8 cellular contexts compared by ENCODE assay signal in the genomic region with DNA sequence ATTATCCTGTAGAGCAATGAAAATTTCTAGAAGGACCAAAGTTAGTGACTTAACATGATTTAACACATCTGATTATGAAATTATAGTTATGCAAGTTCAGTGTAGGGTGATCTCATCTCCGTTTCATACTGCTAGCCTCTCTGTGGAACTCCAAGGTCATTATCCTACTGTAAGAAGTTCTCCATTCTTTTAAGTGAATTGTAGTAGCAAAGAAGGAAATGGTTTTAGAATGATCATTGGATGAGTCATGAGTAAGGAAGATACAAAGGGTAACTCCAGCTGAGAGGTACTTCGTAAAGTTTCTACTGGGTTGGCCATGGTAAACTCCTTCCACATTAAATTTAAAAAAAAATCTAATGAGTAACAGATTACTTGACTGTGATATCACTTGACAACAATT.
DNase-seq lines count a peak whose midpoint lies in the region; ATAC-seq and TF ChIP-seq lines count a peak whose summit lies in the region.

No MANE protein-coding gene starts in this region.

- TF ChIP-seq RAD21 in Ishikawa (IDR thresholded peaks at IDR 0.05; ENCODE audit: low read depth), result no peak

- DNase-seq in AG08395 (ENCODE audit: low spot score) (peak; percentile 84), astrocyte of the hippocampus (ENCODE audit: low read depth, low spot score) (peak; percentile 49), kidney tubule cell (ENCODE audit: low spot score) (peak; percentile 97), NCI-H2081 (lab: John Stamatoyannopoulos, UW) (no peak), retina (no peak)

- ATAC-seq in GM21825 (IDR thresholded peaks at IDR 0.05; ENCODE audit: unreplicated experiment) (no peak), GM21528 (IDR thresholded peaks at IDR 0.05; ENCODE audit: low FRiP score, unreplicated experiment) (no peak)

- peak; percentile 46; the same call in 1 of the 2 replicates for TF ChIP-seq EP300 in Ishikawa (IDR thresholded peaks at IDR 0.05; ENCODE audit: borderline replicate concordance)

TF ChIP-seq in Ishikawa, 13 proteins besides CTCF, POLR2A, EP300 and RAD21:
- TF ChIP-seq NFIC (IDR thresholded peaks at IDR 0.05) (peak; percentile 10; the same call in 1 of the 2 replicates), TEAD4 (IDR thresholded peaks at IDR 0.05) (no peak), CEBPB (IDR thresholded peaks at IDR 0.05) (peak; percentile 43), TAF1 (IDR thresholded peaks at IDR 0.05; ENCODE audit: low read depth) (no peak), CREB1 (IDR thresholded peaks at IDR 0.05; ENCODE audit: low read depth) (no peak), FOXM1 (IDR thresholded peaks at IDR 0.05; ENCODE audit: borderline replicate concordance, low read depth) (no peak), YY1 (IDR thresholded peaks at IDR 0.05; ENCODE audit: low read depth) (no peak), EGR1 (IDR thresholded peaks at IDR 0.05) (no peak)
- TF ChIP-seq, protein P1, sequence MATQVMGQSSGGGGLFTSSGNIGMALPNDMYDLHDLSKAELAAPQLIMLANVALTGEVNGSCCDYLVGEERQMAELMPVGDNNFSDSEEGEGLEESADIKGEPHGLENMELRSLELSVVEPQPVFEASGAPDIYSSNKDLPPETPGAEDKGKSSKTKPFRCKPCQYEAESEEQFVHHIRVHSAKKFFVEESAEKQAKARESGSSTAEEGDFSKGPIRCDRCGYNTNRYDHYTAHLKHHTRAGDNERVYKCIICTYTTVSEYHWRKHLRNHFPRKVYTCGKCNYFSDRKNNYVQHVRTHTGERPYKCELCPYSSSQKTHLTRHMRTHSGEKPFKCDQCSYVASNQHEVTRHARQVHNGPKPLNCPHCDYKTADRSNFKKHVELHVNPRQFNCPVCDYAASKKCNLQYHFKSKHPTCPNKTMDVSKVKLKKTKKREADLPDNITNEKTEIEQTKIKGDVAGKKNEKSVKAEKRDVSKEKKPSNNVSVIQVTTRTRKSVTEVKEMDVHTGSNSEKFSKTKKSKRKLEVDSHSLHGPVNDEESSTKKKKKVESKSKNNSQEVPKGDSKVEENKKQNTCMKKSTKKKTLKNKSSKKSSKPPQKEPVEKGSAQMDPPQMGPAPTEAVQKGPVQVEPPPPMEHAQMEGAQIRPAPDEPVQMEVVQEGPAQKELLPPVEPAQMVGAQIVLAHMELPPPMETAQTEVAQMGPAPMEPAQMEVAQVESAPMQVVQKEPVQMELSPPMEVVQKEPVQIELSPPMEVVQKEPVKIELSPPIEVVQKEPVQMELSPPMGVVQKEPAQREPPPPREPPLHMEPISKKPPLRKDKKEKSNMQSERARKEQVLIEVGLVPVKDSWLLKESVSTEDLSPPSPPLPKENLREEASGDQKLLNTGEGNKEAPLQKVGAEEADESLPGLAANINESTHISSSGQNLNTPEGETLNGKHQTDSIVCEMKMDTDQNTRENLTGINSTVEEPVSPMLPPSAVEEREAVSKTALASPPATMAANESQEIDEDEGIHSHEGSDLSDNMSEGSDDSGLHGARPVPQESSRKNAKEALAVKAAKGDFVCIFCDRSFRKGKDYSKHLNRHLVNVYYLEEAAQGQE (IDR thresholded peaks at IDR 0.05; ENCODE audit: low read depth), result no peak
- TF ChIP-seq, protein P2, sequence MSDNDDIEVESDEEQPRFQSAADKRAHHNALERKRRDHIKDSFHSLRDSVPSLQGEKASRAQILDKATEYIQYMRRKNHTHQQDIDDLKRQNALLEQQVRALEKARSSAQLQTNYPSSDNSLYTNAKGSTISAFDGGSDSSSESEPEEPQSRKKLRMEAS (IDR thresholded peaks at IDR 0.05), result no peak
- TF ChIP-seq, protein P3, sequence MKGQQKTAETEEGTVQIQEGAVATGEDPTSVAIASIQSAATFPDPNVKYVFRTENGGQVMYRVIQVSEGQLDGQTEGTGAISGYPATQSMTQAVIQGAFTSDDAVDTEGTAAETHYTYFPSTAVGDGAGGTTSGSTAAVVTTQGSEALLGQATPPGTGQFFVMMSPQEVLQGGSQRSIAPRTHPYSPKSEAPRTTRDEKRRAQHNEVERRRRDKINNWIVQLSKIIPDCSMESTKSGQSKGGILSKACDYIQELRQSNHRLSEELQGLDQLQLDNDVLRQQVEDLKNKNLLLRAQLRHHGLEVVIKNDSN (IDR thresholded peaks at IDR 0.05), result no peak

Comparison
In these comparisons a context has a peak if more than half of its experiments do, and no peak if none do; other contexts are left out.
1. DNase-seq: peak in AG08395 (single experiment), astrocyte of the hippocampus (single experiment) and kidney tubule cell (single experiment); none in NCI-H2081 (0 of 2) and retina (single experiment).